In the genomic region with DNA sequence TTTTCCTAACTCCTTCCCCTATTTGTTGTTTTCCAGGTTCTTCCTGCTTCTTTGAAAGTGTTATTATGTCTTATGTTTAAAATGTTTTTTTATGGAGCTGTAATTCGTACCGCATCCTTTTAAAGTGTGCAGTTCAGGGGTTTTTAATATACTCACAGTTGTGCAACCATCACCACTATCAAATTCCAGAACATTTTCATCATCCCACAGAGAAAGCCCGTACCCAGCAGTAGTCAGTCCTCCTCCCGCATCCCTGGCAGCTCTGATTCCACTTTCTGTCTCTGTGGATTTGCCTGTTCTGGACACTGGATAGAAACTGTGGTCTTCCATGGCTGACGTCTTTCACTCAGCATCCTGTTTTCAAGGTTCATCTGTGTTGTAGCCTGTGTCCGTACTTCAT, we compare ENCODE assay signal across 1 cellular context.
TF ChIP-seq lines count a peak whose summit lies in the region.

No MANE protein-coding gene starts in this region.

TF ChIP-seq in IMR-90, 13 proteins besides CTCF, POLR2A, EP300 and RAD21 (continued from another document):
- TF ChIP-seq MXI1 (IDR thresholded peaks at IDR 0.05; ENCODE audit: borderline replicate concordance, low read depth, low read length): no peak
